In genomic region chr2:99180755-99181647, GRCh38 we compare ENCODE assay signal across 1 cellular context.
TF ChIP-seq lines count a peak whose summit lies in the region.

TSS of gene MITD1 (minus strand) at chr2:99181058. CDS start at chr2:99180981, 77 bp downstream.
TSS of gene MRPL30 (plus strand) at chr2:99181184. CDS start at chr2:99186204, 5,020 bp downstream.

TF ChIP-seq in WTC11, 78 proteins besides CTCF, POLR2A, EP300 and RAD21 (continued from another document and continues in another):
- peak; percentile 53; the same call in 1 of the 2 replicates for TF ChIP-seq AFF4 (CRISPR knock-in tag; IDR thresholded peaks at IDR 0.05; ENCODE audit: borderline replicate concordance)
- TF ChIP-seq SMAD4 (CRISPR knock-in tag; IDR thresholded peaks at IDR 0.05): no peak
- no peak for TF ChIP-seq IRF2 (CRISPR knock-in tag; IDR thresholded peaks at IDR 0.05; ENCODE audit: borderline replicate concordance, low read depth)
- no peak for TF ChIP-seq ZNF423 (CRISPR knock-in tag; IDR thresholded peaks at IDR 0.05)
- no peak for TF ChIP-seq NR2C2 (CRISPR knock-in tag; IDR thresholded peaks at IDR 0.05)
- no peak for TF ChIP-seq HMGA2 (CRISPR knock-in tag; IDR thresholded peaks at IDR 0.05)
- no peak for TF ChIP-seq E2F4 (CRISPR knock-in tag; IDR thresholded peaks at IDR 0.05; ENCODE audit: borderline replicate concordance, low read depth)
- no peak for TF ChIP-seq ZBTB43 (CRISPR knock-in tag; IDR thresholded peaks at IDR 0.05)
- no peak for TF ChIP-seq ZNF425 (CRISPR knock-in tag; conservative IDR thresholded peaks at IDR 0.05)
- no peak for TF ChIP-seq ATF1 (CRISPR knock-in tag; IDR thresholded peaks at IDR 0.05)
- no peak for TF ChIP-seq NFATC4 (CRISPR knock-in tag; IDR thresholded peaks at IDR 0.05)
- TF ChIP-seq ZNF396 (CRISPR knock-in tag; IDR thresholded peaks at IDR 0.05; ENCODE audit: borderline replicate concordance): no peak
- TF ChIP-seq ZNF512 (CRISPR knock-in tag; IDR thresholded peaks at IDR 0.05; ENCODE audit: borderline replicate concordance): no peak
- TF ChIP-seq GABPB1 (CRISPR knock-in tag; IDR thresholded peaks at IDR 0.05): peak; percentile 88
- TF ChIP-seq MLX (CRISPR knock-in tag; IDR thresholded peaks at IDR 0.05): no peak
- no peak for TF ChIP-seq FOXJ3 (CRISPR knock-in tag; IDR thresholded peaks at IDR 0.05; ENCODE audit: borderline replicate concordance)
- no peak for TF ChIP-seq ARID4B (CRISPR knock-in tag; IDR thresholded peaks at IDR 0.05; ENCODE audit: borderline replicate concordance)
- no peak for TF ChIP-seq ZMAT4 (CRISPR knock-in tag; IDR thresholded peaks at IDR 0.05)
- no peak for TF ChIP-seq RORB (CRISPR knock-in tag; IDR thresholded peaks at IDR 0.05)
- no peak for TF ChIP-seq GTF2I (CRISPR knock-in tag; conservative IDR thresholded peaks at IDR 0.05)
- peak; percentile 30 for TF ChIP-seq FOXK1 (CRISPR knock-in tag; IDR thresholded peaks at IDR 0.05)
- TF ChIP-seq E2F1 (CRISPR knock-in tag; IDR thresholded peaks at IDR 0.05): no peak
- TF ChIP-seq STAT6 (CRISPR knock-in tag; conservative IDR thresholded peaks at IDR 0.05; ENCODE audit: low read depth): no peak
- no peak for TF ChIP-seq ZNF532 (CRISPR knock-in tag; IDR thresholded peaks at IDR 0.05; ENCODE audit: borderline replicate concordance)
- no peak for TF ChIP-seq NR1H2 (CRISPR knock-in tag; IDR thresholded peaks at IDR 0.05)
- no peak for TF ChIP-seq ZNF317 (CRISPR knock-in tag; IDR thresholded peaks at IDR 0.05; ENCODE audit: borderline replicate concordance, low read depth)
- no peak for TF ChIP-seq ZNF671 (CRISPR knock-in tag; IDR thresholded peaks at IDR 0.05)
- TF ChIP-seq ELF4 (CRISPR knock-in tag; IDR thresholded peaks at IDR 0.05; ENCODE audit: low read depth): no peak
- peak; percentile 75; the same call in 1 of the 2 replicates for TF ChIP-seq CREM (CRISPR knock-in tag; IDR thresholded peaks at IDR 0.05)
